In genomic region chr13:51419015-51419636, GRCh38 we compare ENCODE assay signal across 14 cellular contexts. TPM values are rescaled to one million over a fixed set of nuclear protein-coding genes. Genes with fewer than 3 reads are reported as not detected.
DNase-seq lines count a peak whose midpoint lies in the region; ATAC-seq and TF ChIP-seq lines count a peak whose summit lies in the region.
"Had no signal": no experiment of that assay in that cellular context is flagged by ENCODE, and none has a peak within 500 bp of the region (broad histone marks: within the 10 kb centered on the region; RNA-seq: fewer than 3 reads in every experiment).

No MANE protein-coding gene starts in this region.

- no peak overlapping the region for H2BK15ac ChIP-seq in H9 (ENCODE audit: low read depth, low read length)

- peak overlapping the region; percentile 7 for H3K27ac ChIP-seq in cardiac muscle cell
- no peak overlapping the region for H3K27ac ChIP-seq in left ventricle myocardium inferior (replicated peaks)
- no peak overlapping the region for H3K27ac ChIP-seq in H9 (ENCODE audit: insufficient read length, low read depth, low read length)
- no peak overlapping the region for H3K27ac ChIP-seq in smooth muscle cell (ENCODE audit: low read depth)

- H2BK120ac ChIP-seq in H9 (ENCODE audit: low read depth, low read length, poor library complexity, severe bottlenecking): no peak overlapping the region

- TF ChIP-seq CTCF in cardiac muscle cell (IDR thresholded peaks at IDR 0.05; ENCODE audit: low read depth, low read length): no peak
- TF ChIP-seq CTCF in left ventricle myocardium inferior (IDR thresholded peaks at IDR 0.05; ENCODE audit: borderline replicate concordance): no peak
- no peak for TF ChIP-seq CTCF in H9 (conservative IDR thresholded peaks at IDR 0.05)
- TF ChIP-seq CTCF in smooth muscle cell (IDR thresholded peaks at IDR 0.05; ENCODE audit: borderline replicate concordance, insufficient read depth, poor library complexity, severe bottlenecking): no peak
- TF ChIP-seq CTCF in activated CD8-positive, alpha-beta T cell treated with anti-CD3 and anti-CD28 coated beads for 36 hours (IDR thresholded peaks at IDR 0.05): no peak

- H3K4me1 ChIP-seq in cardiac muscle cell (ENCODE audit: low read depth) (peaks cover 4% of the 10 kb centered on the region), left ventricle myocardium inferior (peaks cover 50% of the 10 kb centered on the region), H9 (ENCODE audit: insufficient read depth, low read length) (peaks cover 4% of the 10 kb centered on the region), smooth muscle cell (ENCODE audit: low read depth) (no peaks in the 10 kb centered on the region)

- no peaks in the 10 kb centered on the region for H3F3A ChIP-seq in smooth muscle cell (ENCODE audit: low read depth)

- no peak overlapping the region for H2BK5ac ChIP-seq in H9 (ENCODE audit: insufficient read length, low read length)

- H3K4me2 ChIP-seq in H9 (ENCODE audit: insufficient read depth, insufficient read length, low read length) (no peak overlapping the region), smooth muscle cell (no peak overlapping the region)

- H4K20me1 ChIP-seq in H9 (ENCODE audit: control insufficient read depth, insufficient read depth, insufficient read length): no peaks in the 10 kb centered on the region
- peaks cover 92% of the 10 kb centered on the region for H4K20me1 ChIP-seq in smooth muscle cell (ENCODE audit: low read depth)

- no peaks in the 10 kb centered on the region for H3K27me3 ChIP-seq in cardiac muscle cell
- no peaks in the 10 kb centered on the region for H3K27me3 ChIP-seq in left ventricle myocardium inferior (ENCODE audit: low read depth)
- H3K27me3 ChIP-seq in H9 (ENCODE audit: insufficient read depth, low read length): no peaks in the 10 kb centered on the region
- no peaks in the 10 kb centered on the region for H3K27me3 ChIP-seq in smooth muscle cell (ENCODE audit: low read depth)

- H3T11ph ChIP-seq in H9 (ENCODE audit: low read length): no peak overlapping the region

- no peaks in the 10 kb centered on the region for H3K9me3 ChIP-seq in cardiac muscle cell (ENCODE audit: low read depth)
- H3K9me3 ChIP-seq in left ventricle myocardium inferior (replicated peaks): no peaks in the 10 kb centered on the region
- H3K9me3 ChIP-seq in H9 (ENCODE audit: control insufficient read depth, low read depth, low read length): peaks cover 13% of the 10 kb centered on the region
- H3K9me3 ChIP-seq in smooth muscle cell (replicated peaks; ENCODE audit: low read depth): no peaks in the 10 kb centered on the region

- H2BK20ac ChIP-seq in H9 (ENCODE audit: low read depth, low read length, poor library complexity, severe bottlenecking): no peak overlapping the region

- H2AFZ ChIP-seq in H9 (ENCODE audit: low read length): no peak overlapping the region
- H2AFZ ChIP-seq in smooth muscle cell (ENCODE audit: low read depth): no peak overlapping the region

- no peak overlapping the region for H4K91ac ChIP-seq in H9 (ENCODE audit: insufficient read length, low read depth, low read length)

- H3K79me2 ChIP-seq in H9 (ENCODE audit: insufficient read depth, low read length) (peaks cover 9% of the 10 kb centered on the region; the same call in 1 of the 2 replicates), smooth muscle cell (ENCODE audit: low read depth) (peaks cover 100% of the 10 kb centered on the region)

- no peaks in the 10 kb centered on the region for H3K23me2 ChIP-seq in H9 (ENCODE audit: insufficient read length, low read depth, low read length, poor library complexity, severe bottlenecking)

- H3K36me3 Mint-ChIP-seq in H9 (ENCODE audit: insufficient read depth in 1 of 3, low read depth in 3 of 3): peaks cover 48 to 64% (median 51%) of the 10 kb centered on the region in 3 experiments
- peaks cover 48% of the 10 kb centered on the region for H3K36me3 Mint-ChIP-seq in stimulated activated memory B cell treated with anti-CD40 and anti-IgM and Interleukin-4, amounts not matched to agents 10 μg/mL and 1 μg/mL and 100 μg/mL, for 72 hours
- H3K36me3 Mint-ChIP-seq in activated CD8-positive, alpha-beta T cell treated with anti-CD3 and anti-CD28 coated beads for 36 hours (ENCODE audit: low read depth): peaks cover 60% of the 10 kb centered on the region

- H3K18ac ChIP-seq in H9 (ENCODE audit: insufficient read length, low read depth, low read length): no peak overlapping the region

- CTCF ChIA-PET in activated CD8-positive, alpha-beta T cell treated with anti-CD3 and anti-CD28 coated beads for 36 hours (lab: Charles Lee): interaction anchor here (1.1 to 2.8 kb wide), 3 partner anchors 16 to 379 kb away, joined by 3 to 10 read pairs (median 3); no protein-coding TSS in a partner anchor

- no peak overlapping the region for H2AK5ac ChIP-seq in H9 (ENCODE audit: insufficient read length, low read length)

- H3K4me1 Mint-ChIP-seq in H9: peaks cover 29 to 35% of the 10 kb centered on the region in 2 experiments
- peaks cover 59% of the 10 kb centered on the region for H3K4me1 Mint-ChIP-seq in stimulated activated memory B cell treated with anti-CD40 and anti-IgM and Interleukin-4, amounts not matched to agents 10 μg/mL and 1 μg/mL and 100 μg/mL, for 72 hours
- peaks cover 73% of the 10 kb centered on the region for H3K4me1 Mint-ChIP-seq in activated CD8-positive, alpha-beta T cell treated with anti-CD3 and anti-CD28 coated beads for 36 hours (ENCODE audit: low read depth)

- peaks cover 3% of the 10 kb centered on the region for H3K36me3 ChIP-seq in cardiac muscle cell
- peaks cover 17% of the 10 kb centered on the region for H3K36me3 ChIP-seq in left ventricle myocardium inferior
- peaks cover 18% of the 10 kb centered on the region for H3K36me3 ChIP-seq in smooth muscle cell (ENCODE audit: low read depth)

- no peak overlapping the region for H3K4ac ChIP-seq in H9 (ENCODE audit: low read depth, low read length)

- H4K5ac ChIP-seq in H9 (ENCODE audit: insufficient read length, low read depth, low read length): no peak overlapping the region

- intact Hi-C loops in left ventricle myocardium inferior (cut with micrococcal nuclease): no loop called here
- intact Hi-C loops in activated CD8-positive, alpha-beta T cell treated with anti-CD3 and anti-CD28 coated beads for 36 hours (cut with micrococcal nuclease): no loop called here

- ATAC-seq in stimulated activated memory B cell treated with anti-CD40 and anti-IgM and Interleukin-4, amounts not matched to agents 10 μg/mL and 1 μg/mL and 100 μg/mL, for 72 hours: peak; percentile 83
- ATAC-seq in activated CD8-positive, alpha-beta T cell treated with anti-CD3 and anti-CD28 coated beads for 36 hours: no peak

- WGBS in H9 (ENCODE audit: extremely low coverage, insufficient read length, low lambda C conversion rate): no CpG with 5 or more reads among the region's 4 CpGs
- 95% methylated on average over 4 of the region's 4 CpGs for WGBS in smooth muscle cell (ENCODE audit: low lambda C conversion rate)

- H3K9ac ChIP-seq in H9 (ENCODE audit: extremely low read depth, insufficient read length, low read length) (no peak overlapping the region), smooth muscle cell (ENCODE audit: low read depth) (no peak overlapping the region)

- H3K27ac Mint-ChIP-seq in H9: peak overlapping the region in 2 of 3 experiments; percentile 7 to 16; a peak in 2 of 7 replicates
- H3K27ac Mint-ChIP-seq in stimulated activated memory B cell treated with anti-CD40 and anti-IgM and Interleukin-4, amounts not matched to agents 10 μg/mL and 1 μg/mL and 100 μg/mL, for 72 hours: peak overlapping the region; percentile 86
- no peak overlapping the region for H3K27ac Mint-ChIP-seq in activated CD8-positive, alpha-beta T cell treated with anti-CD3 and anti-CD28 coated beads for 36 hours
- H3K27ac Mint-ChIP-seq: HFFc6 had no signal

- H3K23ac ChIP-seq in H9 (ENCODE audit: insufficient read length, low read depth, low read length): no peak overlapping the region

- POLR2A ChIA-PET in activated CD8-positive, alpha-beta T cell treated with anti-CD3 and anti-CD28 coated beads for 36 hours (lab: Charles Lee): no interaction called here

- peaks cover 24 to 26% of the 10 kb centered on the region in 2 experiments for H3K9me3 Mint-ChIP-seq in H9
- no peaks in the 10 kb centered on the region for H3K9me3 Mint-ChIP-seq in stimulated activated memory B cell treated with anti-CD40 and anti-IgM and Interleukin-4, amounts not matched to agents 10 μg/mL and 1 μg/mL and 100 μg/mL, for 72 hours
- peaks cover 10% of the 10 kb centered on the region for H3K9me3 Mint-ChIP-seq in activated CD8-positive, alpha-beta T cell treated with anti-CD3 and anti-CD28 coated beads for 36 hours

- no peaks in the 10 kb centered on the region for H3K27me3 Mint-ChIP-seq in H9 (ENCODE audit: low read depth)
- no peaks in the 10 kb centered on the region for H3K27me3 Mint-ChIP-seq in stimulated activated memory B cell treated with anti-CD40 and anti-IgM and Interleukin-4, amounts not matched to agents 10 μg/mL and 1 μg/mL and 100 μg/mL, for 72 hours
- H3K27me3 Mint-ChIP-seq in activated CD8-positive, alpha-beta T cell treated with anti-CD3 and anti-CD28 coated beads for 36 hours: no peaks in the 10 kb centered on the region

- no peak overlapping the region for H3K4me3 Mint-ChIP-seq in H9
- peak overlapping the region; percentile 66 for H3K4me3 Mint-ChIP-seq in stimulated activated memory B cell treated with anti-CD40 and anti-IgM and Interleukin-4, amounts not matched to agents 10 μg/mL and 1 μg/mL and 100 μg/mL, for 72 hours
- no peak overlapping the region for H3K4me3 Mint-ChIP-seq in activated CD8-positive, alpha-beta T cell treated with anti-CD3 and anti-CD28 coated beads for 36 hours
- H3K4me3 Mint-ChIP-seq: HFFc6 had no signal

- no peak overlapping the region for H4K8ac ChIP-seq in H9 (replicated peaks; ENCODE audit: insufficient read length, low read depth, low read length)

- H3K14ac ChIP-seq in H9 (ENCODE audit: insufficient read depth, low read length): no peak overlapping the region

- H3K4me3 ChIP-seq in cardiac muscle cell: no peak overlapping the region
- H3K4me3 ChIP-seq in left ventricle myocardium inferior: no peak overlapping the region
- no peak overlapping the region for H3K4me3 ChIP-seq in smooth muscle cell

- H2BK12ac ChIP-seq in H9 (ENCODE audit: insufficient read length, low read depth, low read length): no peak overlapping the region

- DNase-seq in cardiac muscle cell (ENCODE audit: low read depth in 1 of 2, low spot score in 1 of 2) (no peak), left ventricle myocardium inferior (no peak), H9 (no peak), NOMO-1 treated with DMSO at 0.1 percent for 48 hours (lab: John Stamatoyannopoulos, UW; ENCODE audit: unreplicated experiment) (peak; percentile 83), NCI-H1048 (lab: John Stamatoyannopoulos, UW) (no peak), smooth muscle cell (lab: John Stamatoyannopoulos, UW; ENCODE audit: unreplicated experiment) (no peak)
- no peak for DNase-seq in activated CD8-positive, alpha-beta T cell treated with anti-CD3 and anti-CD28 coated beads for 36 hours
- DNase-seq: activated naive CD4-positive, alpha-beta T cell treated with Interleukin-2 at 50 U/mL for 16 hours; effector CD8-positive, alpha-beta T cell; HFFc6; hippocampal formation; KBM-7; NCI-H748 treated with DMSO at 0.1 percent for 48 hours had no signal

- H3K56ac ChIP-seq in H9 (ENCODE audit: insufficient read length, low read depth, low read length): no peak overlapping the region

- H3K79me1 ChIP-seq in H9 (ENCODE audit: insufficient read depth, low read depth, low read length, poor library complexity, severe bottlenecking): no peaks in the 10 kb centered on the region

RNA-seq across cellular contexts. Expression of gene INTS6, which starts 33.7 kb away (rescaled TPM):
- total RNA-seq in cardiac muscle cell (22.5 and 23.3 TPM in 2 replicates), left ventricle myocardium inferior (23.1 TPM), H9 (2021) (60.4 and 61.2 TPM in 2 replicates), smooth muscle cell (51.6 and 62.2 TPM in 2 replicates)
- polyA plus RNA-seq in cardiac muscle cell (29.7 and 32.8 TPM in 2 replicates), smooth muscle cell (22.5 and 29.7 TPM in 2 replicates)
- total RNA-seq in activated CD8-positive, alpha-beta T cell treated with anti-CD3 and anti-CD28 coated beads for 36 hours: 10 to 100 TPM; 52.4 to 54.5 TPM
